Comparison of ENCODE assay signal across 2 cellular contexts in genomic region chr4:14583752-14584151, GRCh38.
TF ChIP-seq lines count a peak whose summit lies in the region.

No MANE protein-coding gene starts in this region.

TF ChIP-seq in A549, 52 proteins besides CTCF, POLR2A, EP300 and RAD21 (continued from another document):
- TF ChIP-seq ZSCAN20 (CRISPR knock-in tag; IDR thresholded peaks at IDR 0.05), result no peak
- no peak for TF ChIP-seq RCOR1 (IDR thresholded peaks at IDR 0.05; ENCODE audit: low read depth, low read length)
- TF ChIP-seq, protein P1, sequence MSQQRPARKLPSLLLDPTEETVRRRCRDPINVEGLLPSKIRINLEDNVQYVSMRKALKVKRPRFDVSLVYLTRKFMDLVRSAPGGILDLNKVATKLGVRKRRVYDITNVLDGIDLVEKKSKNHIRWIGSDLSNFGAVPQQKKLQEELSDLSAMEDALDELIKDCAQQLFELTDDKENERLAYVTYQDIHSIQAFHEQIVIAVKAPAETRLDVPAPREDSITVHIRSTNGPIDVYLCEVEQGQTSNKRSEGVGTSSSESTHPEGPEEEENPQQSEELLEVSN (IDR thresholded peaks at IDR 0.05; ENCODE audit: borderline replicate concordance, low read depth), result no peak
- no peak for TF ChIP-seq HES2 (IDR thresholded peaks at IDR 0.05)
- no peak for TF ChIP-seq RFX5 (IDR thresholded peaks at IDR 0.05)
- TF ChIP-seq JUN (IDR thresholded peaks at IDR 0.05), result no peak
- TF ChIP-seq KDM1A (IDR thresholded peaks at IDR 0.05; ENCODE audit: low read depth), result no peak
- no peak for TF ChIP-seq MAFK (IDR thresholded peaks at IDR 0.05; ENCODE audit: partially characterized antibody)

TF ChIP-seq in GM23338, 12 proteins besides CTCF, POLR2A, EP300 and RAD21 (continued from another document):
- no peak for TF ChIP-seq ZNF462 (CRISPR knock-in tag; IDR thresholded peaks at IDR 0.05)
